2 cellular contexts compared by ENCODE assay signal in the genomic region with DNA sequence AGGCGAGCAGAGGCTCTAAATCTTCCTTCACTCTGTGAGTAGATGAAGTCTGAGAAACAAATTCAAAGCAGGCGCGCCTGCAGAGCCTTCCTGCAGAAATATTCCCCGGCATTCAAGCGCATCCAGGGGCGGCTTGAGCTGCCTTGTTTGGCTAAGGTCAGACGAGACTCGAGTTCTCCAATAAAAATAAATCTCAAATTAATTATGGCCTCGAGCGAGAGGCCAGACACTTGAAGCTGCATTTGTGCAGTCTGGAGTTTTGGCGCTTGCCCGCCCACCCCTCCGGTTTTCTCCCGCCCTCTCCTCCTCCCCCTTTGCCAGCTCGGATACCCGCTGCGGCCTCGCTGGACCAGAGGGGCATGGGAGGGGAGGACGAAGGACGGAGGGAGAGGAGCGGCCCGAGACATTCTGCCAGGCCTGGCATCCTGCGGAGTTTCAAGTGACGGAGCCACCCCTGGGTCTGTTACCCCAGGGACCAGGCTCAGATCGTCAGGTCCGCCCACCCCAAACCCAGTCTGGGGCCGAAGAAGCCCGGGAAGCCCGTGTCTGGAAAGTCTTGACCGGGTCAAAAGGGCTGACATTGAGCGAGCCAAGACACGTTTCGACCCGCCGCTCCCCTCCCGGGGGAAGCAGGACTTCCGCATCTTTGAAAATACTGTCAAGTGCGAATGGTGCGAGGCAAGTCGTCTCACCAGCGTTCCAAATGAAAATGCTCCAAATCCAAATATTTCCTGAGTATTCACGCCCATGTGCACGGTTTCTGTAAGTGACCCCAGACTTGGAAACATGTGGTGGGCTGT.
TF ChIP-seq lines count a peak whose summit lies in the region.

No MANE protein-coding gene starts in this region.

TF ChIP-seq in liver, 16 proteins besides CTCF, POLR2A, EP300 and RAD21:
- TF ChIP-seq NR2F2 (IDR thresholded peaks at IDR 0.05) (peak; percentile 80), RXRA (IDR thresholded peaks at IDR 0.05) (peak in 1 of 2 donors; percentile 10), HNF4G (IDR thresholded peaks at IDR 0.05) (no peak)
TF ChIP-seq in liver: peak in this region for 2.

TF ChIP-seq in HepG2, 621 proteins besides CTCF, POLR2A, EP300 and RAD21:
- no peak for TF ChIP-seq ZNF354B (CRISPR knock-in tag; IDR thresholded peaks at IDR 0.05)
- TF ChIP-seq NFE2L1 (CRISPR knock-in tag; IDR thresholded peaks at IDR 0.05; ENCODE audit: borderline replicate concordance): no peak
- no peak for TF ChIP-seq ZBTB25 (CRISPR knock-in tag; IDR thresholded peaks at IDR 0.05)
- no peak for TF ChIP-seq SMARCC2 (IDR thresholded peaks at IDR 0.05)
- TF ChIP-seq ZNF564 (CRISPR knock-in tag; IDR thresholded peaks at IDR 0.05): no peak
- TF ChIP-seq DR1 (CRISPR knock-in tag; IDR thresholded peaks at IDR 0.05): no peak
- TF ChIP-seq YY1 (IDR thresholded peaks at IDR 0.05; ENCODE audit: insufficient read depth, insufficient replicate concordance, low read depth, low read length): no peak
- no peak for TF ChIP-seq ZFP62 (CRISPR knock-in tag; IDR thresholded peaks at IDR 0.05)
- TF ChIP-seq, protein P1, sequence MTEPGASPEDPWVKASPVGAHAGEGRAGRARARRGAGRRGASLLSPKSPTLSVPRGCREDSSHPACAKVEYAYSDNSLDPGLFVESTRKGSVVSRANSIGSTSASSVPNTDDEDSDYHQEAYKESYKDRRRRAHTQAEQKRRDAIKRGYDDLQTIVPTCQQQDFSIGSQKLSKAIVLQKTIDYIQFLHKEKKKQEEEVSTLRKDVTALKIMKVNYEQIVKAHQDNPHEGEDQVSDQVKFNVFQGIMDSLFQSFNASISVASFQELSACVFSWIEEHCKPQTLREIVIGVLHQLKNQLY (CRISPR knock-in tag; IDR thresholded peaks at IDR 0.05): no peak
- TF ChIP-seq ZNF232 (CRISPR knock-in tag; IDR thresholded peaks at IDR 0.05; ENCODE audit: borderline replicate concordance): no peak
- no peak for TF ChIP-seq ZNF576 (CRISPR knock-in tag; IDR thresholded peaks at IDR 0.05)
- no peak for TF ChIP-seq ZNF225 (CRISPR knock-in tag; IDR thresholded peaks at IDR 0.05)
- TF ChIP-seq, protein P2, sequence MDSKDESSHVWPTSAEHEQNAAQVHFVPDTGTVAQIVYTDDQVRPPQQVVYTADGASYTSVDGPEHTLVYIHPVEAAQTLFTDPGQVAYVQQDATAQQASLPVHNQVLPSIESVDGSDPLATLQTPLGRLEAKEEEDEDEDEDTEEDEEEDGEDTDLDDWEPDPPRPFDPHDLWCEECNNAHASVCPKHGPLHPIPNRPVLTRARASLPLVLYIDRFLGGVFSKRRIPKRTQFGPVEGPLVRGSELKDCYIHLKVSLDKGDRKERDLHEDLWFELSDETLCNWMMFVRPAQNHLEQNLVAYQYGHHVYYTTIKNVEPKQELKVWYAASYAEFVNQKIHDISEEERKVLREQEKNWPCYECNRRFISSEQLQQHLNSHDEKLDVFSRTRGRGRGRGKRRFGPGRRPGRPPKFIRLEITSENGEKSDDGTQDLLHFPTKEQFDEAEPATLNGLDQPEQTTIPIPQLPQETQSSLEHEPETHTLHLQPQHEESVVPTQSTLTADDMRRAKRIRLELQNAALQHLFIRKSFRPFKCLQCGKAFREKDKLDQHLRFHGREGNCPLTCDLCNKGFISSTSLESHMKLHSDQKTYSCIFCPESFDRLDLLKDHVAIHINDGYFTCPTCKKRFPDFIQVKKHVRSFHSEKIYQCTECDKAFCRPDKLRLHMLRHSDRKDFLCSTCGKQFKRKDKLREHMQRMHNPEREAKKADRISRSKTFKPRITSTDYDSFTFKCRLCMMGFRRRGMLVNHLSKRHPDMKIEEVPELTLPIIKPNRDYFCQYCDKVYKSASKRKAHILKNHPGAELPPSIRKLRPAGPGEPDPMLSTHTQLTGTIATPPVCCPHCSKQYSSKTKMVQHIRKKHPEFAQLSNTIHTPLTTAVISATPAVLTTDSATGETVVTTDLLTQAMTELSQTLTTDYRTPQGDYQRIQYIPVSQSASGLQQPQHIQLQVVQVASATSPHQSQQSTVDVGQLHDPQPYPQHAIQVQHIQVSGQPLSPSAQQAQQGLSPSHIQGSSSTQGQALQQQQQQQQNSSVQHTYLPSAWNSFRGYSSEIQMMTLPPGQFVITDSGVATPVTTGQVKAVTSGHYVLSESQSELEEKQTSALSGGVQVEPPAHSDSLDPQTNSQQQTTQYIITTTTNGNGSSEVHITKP (CRISPR knock-in tag; IDR thresholded peaks at IDR 0.05; ENCODE audit: low read depth): no peak
- no peak for TF ChIP-seq HMG20B (CRISPR knock-in tag; conservative IDR thresholded peaks at IDR 0.05)
- TF ChIP-seq PHF8 (CRISPR knock-in tag; IDR thresholded peaks at IDR 0.05): no peak
- no peak for TF ChIP-seq TP53 (CRISPR knock-in tag; conservative IDR thresholded peaks at IDR 0.05)
- no peak for TF ChIP-seq SRY (CRISPR knock-in tag; IDR thresholded peaks at IDR 0.05)
- no peak for TF ChIP-seq KDM2A (CRISPR knock-in tag; IDR thresholded peaks at IDR 0.05; ENCODE audit: borderline replicate concordance, low read depth)
- TF ChIP-seq, protein P3, sequence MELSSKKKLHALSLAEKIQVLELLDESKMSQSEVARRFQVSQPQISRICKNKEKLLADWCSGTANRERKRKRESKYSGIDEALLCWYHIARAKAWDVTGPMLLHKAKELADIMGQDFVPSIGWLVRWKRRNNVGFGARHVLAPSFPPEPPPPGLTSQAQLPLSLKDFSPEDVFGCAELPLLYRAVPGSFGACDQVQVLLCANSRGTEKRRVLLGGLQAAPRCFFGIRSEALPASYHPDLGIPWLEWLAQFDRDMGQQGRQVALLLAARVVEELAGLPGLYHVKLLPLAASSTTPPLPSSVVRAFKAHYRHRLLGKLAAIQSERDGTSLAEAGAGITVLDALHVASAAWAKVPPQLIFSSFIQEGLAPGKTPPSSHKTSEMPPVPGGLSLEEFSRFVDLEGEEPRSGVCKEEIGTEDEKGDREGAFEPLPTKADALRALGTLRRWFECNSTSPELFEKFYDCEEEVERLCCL (CRISPR knock-in tag; IDR thresholded peaks at IDR 0.05; ENCODE audit: borderline replicate concordance): no peak
- TF ChIP-seq ZNF790 (CRISPR knock-in tag; IDR thresholded peaks at IDR 0.05; ENCODE audit: borderline replicate concordance): no peak
